Comparison of ENCODE assay signal across 2 cellular contexts in genomic region chr6:79421707-79422484, GRCh38.
TF ChIP-seq lines count a peak whose summit lies in the region.

No MANE protein-coding gene starts in this region.

TF ChIP-seq in K562, 482 proteins besides CTCF, POLR2A, EP300 and RAD21 (continued from another document):
- no peak for TF ChIP-seq ZNF518B (CRISPR knock-in tag; IDR thresholded peaks at IDR 0.05)
- TF ChIP-seq PRDM10 (IDR thresholded peaks at IDR 0.05; ENCODE audit: partially characterized antibody): peak; percentile 7
- TF ChIP-seq FOXJ2 (tag; IDR thresholded peaks at IDR 0.05): peak; percentile 44; the same call in 1 of the 2 replicates
TF ChIP-seq in K562: peak in this region for 2.

TF ChIP-seq in WTC11, 78 proteins besides CTCF, POLR2A, EP300 and RAD21 (continued from another document):
- TF ChIP-seq ZNF512 (CRISPR knock-in tag; IDR thresholded peaks at IDR 0.05; ENCODE audit: borderline replicate concordance): no peak
TF ChIP-seq in WTC11: peak in this region for 0.
